11 cellular contexts compared by ENCODE assay signal in genomic region chr6:25302677-25303128, GRCh38. TPM values are rescaled to one million over a fixed set of nuclear protein-coding genes. Genes with fewer than 3 reads are reported as not detected.
DNase-seq lines count a peak whose midpoint lies in the region; TF ChIP-seq lines count a peak whose summit lies in the region.
"Had no signal": no experiment of that assay in that cellular context is flagged by ENCODE, and none has a peak within 500 bp of the region (broad histone marks: within the 10 kb centered on the region; RNA-seq: fewer than 3 reads in every experiment).

No MANE protein-coding gene starts in this region.

- WGBS in lower leg skin, 2 donors, result 51 to 61% methylated on average over 6 of the region's 6 CpGs

- peak overlapping the region; percentile 9 for H3K4me3 ChIP-seq in fibroblast of mammary gland (ENCODE audit: control insufficient read depth, low read depth, low read length)
- H3K4me3 ChIP-seq in lower leg skin (ENCODE audit: low read depth, poor library complexity, severe bottlenecking), result no peak overlapping the region
- no peak overlapping the region for H3K4me3 ChIP-seq in WERI-Rb-1 (ENCODE audit: low read depth, low read length)
- H3K4me3 ChIP-seq: GM12878 had no signal

- TF ChIP-seq POLR2A in lower leg skin (IDR thresholded peaks at IDR 0.05), result no peak

- intact Hi-C loops in lower leg skin (cut with DNase I; ENCODE audit: low total_unique reads), result no loop called here

- no peak for TF ChIP-seq CTCF in fibroblast of mammary gland (conservative IDR thresholded peaks at IDR 0.05; ENCODE audit: control insufficient read depth, insufficient read depth, low read depth, low read length)
- TF ChIP-seq CTCF in lower leg skin (IDR thresholded peaks at IDR 0.05), result no peak
- TF ChIP-seq CTCF in WERI-Rb-1 (IDR thresholded peaks at IDR 0.05; ENCODE audit: low read depth, low read length), result no peak

- H3K36me3 ChIP-seq in WERI-Rb-1, result no peaks in the 10 kb centered on the region

- H3K9me3 ChIP-seq in WERI-Rb-1 (ENCODE audit: severe bottlenecking), result no peaks in the 10 kb centered on the region

- H3K27me3 ChIP-seq in WERI-Rb-1 (ENCODE audit: insufficient read depth, low read depth, severe bottlenecking), result no peaks in the 10 kb centered on the region

- peak; percentile 42 for DNase-seq in ELR (ENCODE audit: low read depth)
- peak; percentile 83 for DNase-seq in NCI-H2227 treated with DMSO at 0.1 percent for 48 hours (lab: John Stamatoyannopoulos, UW)
- peak; percentile 94 for DNase-seq in fibroblast of mammary gland (ENCODE audit: low read depth)
- peak; percentile 87 for DNase-seq in renal cortical epithelial cell (ENCODE audit: low read depth)
- no peak for DNase-seq in lower leg skin (ENCODE audit: low spot score in 2 of 2)
- no peak for DNase-seq in WERI-Rb-1
- DNase-seq in HUDEP-2 (lab: John Stamatoyannopoulos, UW; ENCODE audit: unreplicated experiment in 76 of 76), result no peak
- no peak for DNase-seq in activated effector memory CD4-positive, alpha-beta T cell treated with anti-CD3 and anti-CD28 coated beads, Interleukin-2, amount 50 U/mL, for 16 hours
- DNase-seq: NCI-H2171 had no signal

- H3K27ac ChIP-seq in WERI-Rb-1, result no peak overlapping the region
- H3K27ac ChIP-seq: epithelial cell of prostate had no signal

RNA-seq across cellular contexts. Expression of gene CARMIL1, which starts 23.5 kb away (rescaled TPM):
- total RNA-seq in renal cortical epithelial cell (37.0 and 55.7 TPM in 2 replicates), lower leg skin (10 to 100 TPM; 14.9 to 23.5 (median 20.3) TPM)

Comparison
In these comparisons a context has a peak if more than half of its experiments do, and no peak if none do; other contexts are left out.
1. DNase-seq: peak in ELR (single experiment), NCI-H2227 treated with DMSO at 0.1 percent for 48 hours (single experiment), fibroblast of mammary gland (single experiment) and renal cortical epithelial cell (single experiment); none in lower leg skin (0 of 2), WERI-Rb-1 (single experiment), HUDEP-2 (0 of 76) and activated effector memory CD4-positive, alpha-beta T cell treated with anti-CD3 and anti-CD28 coated beads, Interleukin-2, amount 50 U/mL, for 16 hours (single experiment).